Comparison of ENCODE assay signal across 23 cellular contexts in the genomic region with DNA sequence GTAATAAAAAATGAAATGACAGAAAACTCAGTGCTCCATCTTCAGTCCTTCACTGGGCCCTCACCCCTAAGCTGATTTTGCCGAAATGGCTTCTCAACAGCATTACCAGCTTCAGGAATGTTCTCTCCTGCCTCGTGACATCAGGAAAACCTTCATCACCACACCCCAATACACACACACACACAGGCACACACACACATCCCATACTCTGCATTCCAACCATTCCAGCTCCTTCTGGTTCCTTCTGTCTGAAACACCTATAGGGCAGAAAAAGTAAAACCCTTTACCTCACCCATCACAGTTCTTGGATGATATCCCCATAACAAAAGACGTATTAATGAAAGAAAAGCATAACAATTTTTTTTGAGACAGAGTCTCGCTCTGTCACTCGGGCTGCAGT.
"Had no signal": no experiment of that assay in that cellular context is flagged by ENCODE, and none has a peak within 500 bp of the region (broad histone marks: within the 10 kb centered on the region; RNA-seq: fewer than 3 reads in every experiment).

No MANE protein-coding gene starts in this region.

- H3K36me3 ChIP-seq: brain microvascular endothelial cell, colonic mucosa, gastroesophageal sphincter, heart left ventricle, tibial nerve, vagina had no signal

- H3K27ac ChIP-seq: brain microvascular endothelial cell, colonic mucosa, gastroesophageal sphincter, heart left ventricle, tibial nerve, vagina had no signal

- H3K9me3 ChIP-seq: colonic mucosa, gastroesophageal sphincter, heart left ventricle, tibial nerve, vagina had no signal

- H3K4me1 ChIP-seq: colonic mucosa, tibial nerve, vagina had no signal

- FAIRE-seq: endometrium, small intestine had no signal

- H3K4me3 ChIP-seq: colonic mucosa, gastroesophageal sphincter, heart left ventricle, tibial nerve, vagina had no signal

- ATAC-seq: activated CD4-positive, CD25-positive, alpha-beta regulatory T cell treated with anti-CD3 and anti-CD28 coated beads, Interleukin-2, amount 50 U/mL, for 24 hours; activated T-cell treated with anti-CD3 and anti-CD28 coated beads, Interleukin-2, amount 50 U/mL, for 4 hours; esophagus mucosa; gastroesophageal sphincter; heart left ventricle; left lobe of liver; right cardiac atrium had no signal

- DNase-seq: activated CD4-positive, alpha-beta T cell treated with anti-CD3 and anti-CD28 coated beads, Interleukin-2, amount 50 U/mL, for 1 hour; activated CD8-positive, alpha-beta memory T cell treated with anti-CD3 and anti-CD28 coated beads, Interleukin-2, amount 50 U/mL, for 4 hours; activated naive CD4-positive, alpha-beta T cell treated with anti-CD3 and anti-CD28 coated beads, Interleukin-2, amount 50 U/mL, for 16 hours; activated T-cell treated with anti-CD3 and anti-CD28 coated beads, Interleukin-2, amount 50 U/mL, for 4 hours; aorta; brain microvascular endothelial cell; colonic mucosa; heart left ventricle; nephron progenitor cell; occipital lobe; right cardiac atrium; small intestine; stimulated activated CD4-positive, alpha-beta T cell treated with anti-CD3 and anti-CD28 coated beads, Interleukin-15, amount 100 ng/mL, for 24 hours; stimulated activated CD4-positive, alpha-beta T cell treated with anti-CD3 and anti-CD28 coated beads, Interleukin-2, amount 100 ng/mL, for 48 hours had no signal

- H3K4me3 Mint-ChIP-seq: activated T-cell treated with anti-CD3 and anti-CD28 coated beads, Interleukin-2, amount 50 U/mL, for 4 hours; central memory CD8-positive, alpha-beta T cell; nephron progenitor cell; stimulated activated naive CD8-positive, alpha-beta T cell treated with anti-CD3 and anti-CD28 coated beads, Interleukin-15, Interleukin-2, amounts not matched to agents 100 ng/mL and 50 ng/mL, for 24 hours had no signal

- H3K27me3 ChIP-seq: brain microvascular endothelial cell, colonic mucosa, gastroesophageal sphincter, heart left ventricle, tibial nerve, vagina had no signal

- H3K27ac Mint-ChIP-seq: nephron progenitor cell; stimulated activated naive CD8-positive, alpha-beta T cell treated with anti-CD3 and anti-CD28 coated beads, Interleukin-15, Interleukin-2, amounts not matched to agents 100 ng/mL and 50 ng/mL, for 24 hours had no signal

- H3K9me3 Mint-ChIP-seq: activated T-cell treated with anti-CD3 and anti-CD28 coated beads, Interleukin-2, amount 50 U/mL, for 4 hours; central memory CD8-positive, alpha-beta T cell; stimulated activated naive CD8-positive, alpha-beta T cell treated with anti-CD3 and anti-CD28 coated beads, Interleukin-15, Interleukin-2, amounts not matched to agents 100 ng/mL and 50 ng/mL, for 24 hours had no signal
